In genomic region chr6:41097467-41098090, GRCh38 we compare ENCODE assay signal across 1 cellular context.
TF ChIP-seq lines count a peak whose summit lies in the region.

No MANE protein-coding gene starts in this region.

TF ChIP-seq in SK-N-SH, 30 proteins besides CTCF, POLR2A, EP300 and RAD21 (continued from another document):
- TF ChIP-seq IRF3 (IDR thresholded peaks at IDR 0.05; ENCODE audit: low read depth, low read length) (no peak), REST (IDR thresholded peaks at IDR 0.05; ENCODE audit: low read depth, low read length) (no peak), TEAD4 (IDR thresholded peaks at IDR 0.05; ENCODE audit: borderline replicate concordance, insufficient read depth) (peak; percentile 67; the same call in 1 of the 2 replicates), SMC3 (IDR thresholded peaks at IDR 0.05; ENCODE audit: low read depth, low read length) (no peak), RXRA (IDR thresholded peaks at IDR 0.05; ENCODE audit: borderline replicate concordance, low read depth) (no peak), FOSL2 (IDR thresholded peaks at IDR 0.05; ENCODE audit: borderline replicate concordance, low read depth) (no peak), NFIC (IDR thresholded peaks at IDR 0.05; ENCODE audit: borderline replicate concordance) (peak; percentile 88), ELF1 (IDR thresholded peaks at IDR 0.05) (no peak), FOXJ3 (CRISPR knock-in tag; IDR thresholded peaks at IDR 0.05) (no peak), RFX5 (IDR thresholded peaks at IDR 0.05; ENCODE audit: low read length) (no peak), FOXM1 (IDR thresholded peaks at IDR 0.05; ENCODE audit: low read depth) (no peak), TAF1 (IDR thresholded peaks at IDR 0.05; ENCODE audit: borderline replicate concordance, low read depth, low read length) (no peak), GABPA (IDR thresholded peaks at IDR 0.05; ENCODE audit: low read depth) (no peak), TCF12 (IDR thresholded peaks at IDR 0.05) (peak; percentile 83)
- TF ChIP-seq, protein P1, sequence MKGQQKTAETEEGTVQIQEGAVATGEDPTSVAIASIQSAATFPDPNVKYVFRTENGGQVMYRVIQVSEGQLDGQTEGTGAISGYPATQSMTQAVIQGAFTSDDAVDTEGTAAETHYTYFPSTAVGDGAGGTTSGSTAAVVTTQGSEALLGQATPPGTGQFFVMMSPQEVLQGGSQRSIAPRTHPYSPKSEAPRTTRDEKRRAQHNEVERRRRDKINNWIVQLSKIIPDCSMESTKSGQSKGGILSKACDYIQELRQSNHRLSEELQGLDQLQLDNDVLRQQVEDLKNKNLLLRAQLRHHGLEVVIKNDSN (IDR thresholded peaks at IDR 0.05; ENCODE audit: borderline replicate concordance, low read depth): no peak
- TF ChIP-seq, protein P2, sequence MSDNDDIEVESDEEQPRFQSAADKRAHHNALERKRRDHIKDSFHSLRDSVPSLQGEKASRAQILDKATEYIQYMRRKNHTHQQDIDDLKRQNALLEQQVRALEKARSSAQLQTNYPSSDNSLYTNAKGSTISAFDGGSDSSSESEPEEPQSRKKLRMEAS (IDR thresholded peaks at IDR 0.05; ENCODE audit: low read depth): no peak
- TF ChIP-seq, protein P3, sequence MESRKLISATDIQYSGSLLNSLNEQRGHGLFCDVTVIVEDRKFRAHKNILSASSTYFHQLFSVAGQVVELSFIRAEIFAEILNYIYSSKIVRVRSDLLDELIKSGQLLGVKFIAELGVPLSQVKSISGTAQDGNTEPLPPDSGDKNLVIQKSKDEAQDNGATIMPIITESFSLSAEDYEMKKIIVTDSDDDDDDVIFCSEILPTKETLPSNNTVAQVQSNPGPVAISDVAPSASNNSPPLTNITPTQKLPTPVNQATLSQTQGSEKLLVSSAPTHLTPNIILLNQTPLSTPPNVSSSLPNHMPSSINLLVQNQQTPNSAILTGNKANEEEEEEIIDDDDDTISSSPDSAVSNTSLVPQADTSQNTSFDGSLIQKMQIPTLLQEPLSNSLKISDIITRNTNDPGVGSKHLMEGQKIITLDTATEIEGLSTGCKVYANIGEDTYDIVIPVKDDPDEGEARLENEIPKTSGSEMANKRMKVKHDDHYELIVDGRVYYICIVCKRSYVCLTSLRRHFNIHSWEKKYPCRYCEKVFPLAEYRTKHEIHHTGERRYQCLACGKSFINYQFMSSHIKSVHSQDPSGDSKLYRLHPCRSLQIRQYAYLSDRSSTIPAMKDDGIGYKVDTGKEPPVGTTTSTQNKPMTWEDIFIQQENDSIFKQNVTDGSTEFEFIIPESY (IDR thresholded peaks at IDR 0.05; ENCODE audit: borderline replicate concordance, low read depth): no peak
- TF ChIP-seq, protein P4, sequence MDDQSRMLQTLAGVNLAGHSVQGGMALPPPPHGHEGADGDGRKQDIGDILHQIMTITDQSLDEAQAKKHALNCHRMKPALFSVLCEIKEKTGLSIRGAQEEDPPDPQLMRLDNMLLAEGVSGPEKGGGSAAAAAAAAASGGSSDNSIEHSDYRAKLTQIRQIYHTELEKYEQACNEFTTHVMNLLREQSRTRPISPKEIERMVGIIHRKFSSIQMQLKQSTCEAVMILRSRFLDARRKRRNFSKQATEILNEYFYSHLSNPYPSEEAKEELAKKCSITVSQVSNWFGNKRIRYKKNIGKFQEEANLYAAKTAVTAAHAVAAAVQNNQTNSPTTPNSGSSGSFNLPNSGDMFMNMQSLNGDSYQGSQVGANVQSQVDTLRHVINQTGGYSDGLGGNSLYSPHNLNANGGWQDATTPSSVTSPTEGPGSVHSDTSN (IDR thresholded peaks at IDR 0.05): peak; percentile 9; the same call in 1 of the 2 replicates
